28 cellular contexts compared by ENCODE assay signal in genomic region chr14:89053303-89053702, GRCh38.
"Had no signal": no experiment of that assay in that cellular context is flagged by ENCODE, and none has a peak within 500 bp of the region (broad histone marks: within the 10 kb centered on the region; RNA-seq: fewer than 3 reads in every experiment).

No MANE protein-coding gene starts in this region.

- DNase-seq: activated B cell treated with CpG ODN at 0.5 μM for 24 hours; activated CD4-positive, alpha-beta memory T cell treated with anti-CD3 and anti-CD28 coated beads for 36 hours; activated CD4-positive, alpha-beta T cell treated with anti-CD3 and anti-CD28 coated beads for 4 hours; activated CD4-positive, alpha-beta T cell treated with anti-CD3 and anti-CD28 coated beads, Interleukin-2, amount 10 ng/mL, durations not matched to agents 24 days and 14 days; activated CD4-positive, alpha-beta T cell treated with anti-CD3 and anti-CD28 coated beads, Interleukin-2, amount 50 U/mL, for 1 hour; activated CD4-positive, alpha-beta T cell treated with anti-CD3 and anti-CD28 coated beads, Interleukin-2, amount 50 U/mL, for 4 hours; activated CD4-positive, CD25-positive, alpha-beta regulatory T cell treated with anti-CD3 and anti-CD28 coated beads, Interleukin-2, amount 50 U/mL, for 72 hours; activated CD8-positive, alpha-beta memory T cell treated with anti-CD3 and anti-CD28 coated beads, Interleukin-2, amount 50 U/mL, for 4 hours; activated CD8-positive, alpha-beta T cell treated with anti-CD3 and anti-CD28 coated beads for 36 hours; activated effector memory CD4-positive, alpha-beta T cell treated with anti-CD3 and anti-CD28 coated beads, Interleukin-2, amount 50 U/mL, for 16 hours; activated gamma-delta T cell treated with Interleukin-2 at 50 U/mL for 16 hours; activated naive CD4-positive, alpha-beta T cell treated with anti-CD3 and anti-CD28 coated beads, Interleukin-2, amount 10 ng/mL, durations not matched to agents 7 days and 5 days; activated naive CD4-positive, alpha-beta T cell treated with Interleukin-2 at 50 U/mL for 16 hours; activated naive CD8-positive, alpha-beta T cell treated with anti-CD3 and anti-CD28 coated beads, Interleukin-2, amount 10 ng/mL, durations not matched to agents 7 days and 5 days; activated naive CD8-positive, alpha-beta T cell treated with anti-CD3 and anti-CD28 coated beads, Interleukin-2, amount 50 U/mL, for 24 hours; activated T-cell treated with anti-CD3 and anti-CD28 coated beads for 4 hours; activated T-cell treated with anti-CD3 and anti-CD28 coated beads, Interleukin-2, amount 50 U/mL, for 1 hour; activated T-cell treated with anti-CD3 and anti-CD28 coated beads, Interleukin-2, amount 50 U/mL, for 4 hours; activated T-cell treated with anti-CD3 and anti-CD28 coated beads, Interleukin-2, amount 50 U/mL, for 72 hours; aorta; body of pancreas; brain microvascular endothelial cell; central memory CD4-positive, alpha-beta T cell; T-helper 1 cell; T-helper 2 cell; T-helper 9 cell had no signal

- ATAC-seq: activated CD8-positive, alpha-beta T cell treated with anti-CD3 and anti-CD28 coated beads for 36 hours; activated naive CD8-positive, alpha-beta T cell treated with anti-CD3 and anti-CD28 coated beads, Interleukin-2, amount 50 U/mL, for 24 hours; activated T-cell treated with anti-CD3 and anti-CD28 coated beads, Interleukin-2, amount 50 U/mL, for 4 hours; activated T-cell treated with anti-CD3 and anti-CD28 coated beads, Interleukin-2, amount 50 U/mL, for 72 hours; activated T-helper 17 cell treated with anti-CD3 and anti-CD28 coated beads, Interleukin-2, amount 50 U/mL, for 72 hours; body of pancreas had no signal

- H3K4me3 ChIP-seq: body of pancreas, breast epithelium had no signal
